ENCODE assay signal across 8 cellular contexts in the genomic region with DNA sequence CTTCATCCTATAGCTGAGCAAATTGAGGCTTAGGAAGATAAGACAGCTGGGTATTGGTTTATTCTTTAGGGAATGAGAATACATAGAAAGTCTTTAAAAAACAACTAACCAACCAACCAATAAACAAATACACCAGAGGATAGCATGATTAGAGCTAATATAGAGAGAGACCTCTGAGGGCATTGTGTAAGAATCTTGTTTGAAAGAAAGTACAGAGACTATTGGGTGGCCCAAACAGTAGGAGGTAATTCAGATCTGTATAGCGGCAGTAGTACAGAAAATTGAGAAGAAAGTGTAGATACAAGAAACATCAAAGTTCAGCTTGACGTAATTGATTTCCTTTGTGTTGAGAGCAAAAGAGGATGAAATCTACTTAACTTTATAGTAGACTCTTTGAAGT.
"Had no signal": no experiment of that assay in that cellular context is flagged by ENCODE, and none has a peak within 500 bp of the region (broad histone marks: within the 10 kb centered on the region; RNA-seq: fewer than 3 reads in every experiment).

No MANE protein-coding gene starts in this region.

- H3K4me3 ChIP-seq: GM12878 had no signal

- DNase-seq: GDM1, GF-D8 had no signal

- ATAC-seq: GM12878 had no signal

- FAIRE-seq: G401.6, GM12878, GM12891, GM12892, GM18507, GM19239 had no signal
